ENCODE assay signal across 16 cellular contexts in the genomic region with DNA sequence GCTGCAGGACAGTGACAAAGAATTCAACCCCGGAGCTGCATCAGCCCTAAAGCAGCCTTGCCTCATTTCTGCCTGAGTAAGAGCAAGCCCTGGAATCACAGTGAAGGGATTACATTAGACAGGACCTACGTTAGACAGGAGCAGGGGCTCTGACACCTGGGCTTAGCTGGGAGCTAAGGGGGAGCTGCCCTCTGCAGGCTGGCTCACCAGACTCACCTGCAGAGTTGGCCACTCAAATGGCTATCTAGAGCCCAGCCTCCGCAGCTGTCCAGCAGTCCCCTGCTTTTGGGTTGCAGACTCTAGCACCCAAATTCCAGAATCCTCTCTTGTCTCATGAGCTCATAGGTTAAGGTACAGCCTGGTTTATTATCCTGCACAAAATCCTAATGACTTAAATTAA.
DNase-seq lines count a peak whose midpoint lies in the region; TF ChIP-seq lines count a peak whose summit lies in the region.
"Had no signal": no experiment of that assay in that cellular context is flagged by ENCODE, and none has a peak within 500 bp of the region (broad histone marks: within the 10 kb centered on the region; RNA-seq: fewer than 3 reads in every experiment).

No MANE protein-coding gene starts in this region.

- H4K91ac ChIP-seq in H9 (ENCODE audit: insufficient read length, low read depth, low read length): no peak overlapping the region

- H3K56ac ChIP-seq in H9 (ENCODE audit: insufficient read length, low read depth, low read length): no peak overlapping the region

- H2AFZ ChIP-seq in H9 (ENCODE audit: low read length): no peak overlapping the region
- H2AFZ ChIP-seq: GM23248 had no signal

- no peak overlapping the region for H3K18ac ChIP-seq in H9 (ENCODE audit: insufficient read length, low read depth, low read length)

- no peak overlapping the region for H2AK5ac ChIP-seq in H9 (ENCODE audit: insufficient read length, low read length)

- no peaks in the 10 kb centered on the region for H3K27me3 ChIP-seq in H9 (ENCODE audit: insufficient read depth, low read length)
- no peaks in the 10 kb centered on the region for H3K27me3 ChIP-seq in CD4-positive, alpha-beta memory T cell (ENCODE audit: insufficient read depth, low read length)

- no peak overlapping the region for H3K27ac ChIP-seq in H9 (ENCODE audit: insufficient read length, low read depth, low read length)
- H3K27ac ChIP-seq in caudate nucleus (ENCODE audit: low read depth, low read length): peak overlapping the region; percentile 11
- H3K27ac ChIP-seq in CD4-positive, alpha-beta memory T cell (ENCODE audit: low read depth, low read length): no peak overlapping the region
- H3K27ac ChIP-seq: GM23248 had no signal

- no peaks in the 10 kb centered on the region for H3K27me3 Mint-ChIP-seq in H9 (ENCODE audit: low read depth)
- no peaks in the 10 kb centered on the region for H3K27me3 Mint-ChIP-seq in CD4-positive, alpha-beta memory T cell

- no peaks in the 10 kb centered on the region for H3K4me1 Mint-ChIP-seq in H9
- H3K4me1 Mint-ChIP-seq in CD4-positive, alpha-beta memory T cell: no peaks in the 10 kb centered on the region

- H3K4ac ChIP-seq in H9 (ENCODE audit: low read depth, low read length): no peak overlapping the region

- H2BK12ac ChIP-seq in H9 (ENCODE audit: insufficient read length, low read depth, low read length): no peak overlapping the region

- no peak overlapping the region for H3K27ac Mint-ChIP-seq in H9
- no peak overlapping the region for H3K27ac Mint-ChIP-seq in CD4-positive, alpha-beta memory T cell
- H3K27ac Mint-ChIP-seq: CD8-positive, alpha-beta T cell; HFFc6 had no signal

- no peaks in the 10 kb centered on the region for H3K9me3 Mint-ChIP-seq in H9
- H3K9me3 Mint-ChIP-seq in CD4-positive, alpha-beta memory T cell: peaks cover 0 to 4% (median 0%) of the 10 kb centered on the region in 8 donors
- H3K9me3 Mint-ChIP-seq: CD8-positive, alpha-beta T cell had no signal

- H2BK5ac ChIP-seq in H9 (ENCODE audit: insufficient read length, low read length): no peak overlapping the region

- H3K9ac ChIP-seq in H9 (ENCODE audit: extremely low read depth, insufficient read length, low read length): no peak overlapping the region
- H3K9ac ChIP-seq: GM23248 had no signal

- H3K14ac ChIP-seq in H9 (ENCODE audit: insufficient read depth, low read length): no peak overlapping the region

- no peak overlapping the region for H2BK20ac ChIP-seq in H9 (ENCODE audit: low read depth, low read length, poor library complexity, severe bottlenecking)

- no peak overlapping the region for H3K4me3 ChIP-seq in CD4-positive, alpha-beta memory T cell (ENCODE audit: low read length in 2 of 2)
- H3K4me3 ChIP-seq: GM12878, GM23248, HAP-1 had no signal

- TF ChIP-seq CTCF in H9 (conservative IDR thresholded peaks at IDR 0.05): 0 out of 3 replicates have a peak, but pooled peaks have one; percentile 21

- no peaks in the 10 kb centered on the region for H3K4me1 ChIP-seq in H9 (ENCODE audit: insufficient read depth, low read length)
- no peaks in the 10 kb centered on the region for H3K4me1 ChIP-seq in CD4-positive, alpha-beta memory T cell (ENCODE audit: insufficient read depth, low read length)
- H3K4me1 ChIP-seq: HAP-1 had no signal

- no peak overlapping the region for H3K4me2 ChIP-seq in H9 (ENCODE audit: insufficient read depth, insufficient read length, low read length)

- no peak overlapping the region for H3T11ph ChIP-seq in H9 (ENCODE audit: low read length)

- no peak overlapping the region for H3K4me3 Mint-ChIP-seq in H9
- no peak overlapping the region for H3K4me3 Mint-ChIP-seq in CD4-positive, alpha-beta memory T cell
- H3K4me3 Mint-ChIP-seq: CD8-positive, alpha-beta T cell; HFFc6 had no signal

- DNase-seq in H9 (no peak), caudate nucleus (lab: John Stamatoyannopoulos, UW) (no peak), left kidney (ENCODE audit: low read depth, low spot score) (peak; percentile 8), NCI-H1694 treated with DMSO at 0.1 percent for 48 hours (lab: John Stamatoyannopoulos, UW) (no peak)
- DNase-seq in CD4-positive, alpha-beta memory T cell: no peak
- DNase-seq in activated T-cell treated with anti-CD3 and anti-CD28 coated beads, Interleukin-2, amount 50 U/mL, for 1 hour: no peak
- DNase-seq: C1 segment of cervical spinal cord; CD8-positive, alpha-beta T cell; DMS 273 treated with DMSO at 0.1 percent for 48 hours; DMS79; EL; GDM1; GM23248; HFFc6 had no signal

- H4K20me1 ChIP-seq in H9 (ENCODE audit: control insufficient read depth, insufficient read depth, insufficient read length): no peaks in the 10 kb centered on the region

- POLR2A ChIA-PET in CD4-positive, alpha-beta memory T cell (lab: Charles Lee; ENCODE audit: partially characterized antibody): no interaction called here

- intact Hi-C loops in CD4-positive, alpha-beta memory T cell (cut with micrococcal nuclease): no loop called here

- no peaks in the 10 kb centered on the region for H3K36me3 ChIP-seq in CD4-positive, alpha-beta memory T cell (ENCODE audit: insufficient read depth, low read length)
- H3K36me3 ChIP-seq: HAP-1 had no signal

- H3K23me2 ChIP-seq in H9 (ENCODE audit: insufficient read length, low read depth, low read length, poor library complexity, severe bottlenecking): no peaks in the 10 kb centered on the region

- H4K8ac ChIP-seq in H9 (replicated peaks; ENCODE audit: insufficient read length, low read depth, low read length): no peak overlapping the region

- H2BK120ac ChIP-seq in H9 (ENCODE audit: low read depth, low read length, poor library complexity, severe bottlenecking): no peak overlapping the region

- no peaks in the 10 kb centered on the region for H3K9me3 ChIP-seq in H9 (ENCODE audit: control insufficient read depth, low read depth, low read length)
- no peaks in the 10 kb centered on the region for H3K9me3 ChIP-seq in CD4-positive, alpha-beta memory T cell (ENCODE audit: control insufficient read depth in 1 of 2, low read length in 2 of 2)
- H3K9me3 ChIP-seq: HAP-1 had no signal

- H4K5ac ChIP-seq in H9 (ENCODE audit: insufficient read length, low read depth, low read length): no peak overlapping the region

- CTCF ChIA-PET in CD4-positive, alpha-beta memory T cell (lab: Charles Lee; ENCODE audit: partially characterized antibody): no interaction called here

- H3K36me3 Mint-ChIP-seq in H9 (ENCODE audit: insufficient read depth in 1 of 3, low read depth in 3 of 3): no peaks in the 10 kb centered on the region
- H3K36me3 Mint-ChIP-seq in CD4-positive, alpha-beta memory T cell: no peaks in the 10 kb centered on the region
- H3K36me3 Mint-ChIP-seq: CD8-positive, alpha-beta T cell had no signal

- no peak overlapping the region for H3K23ac ChIP-seq in H9 (ENCODE audit: insufficient read length, low read depth, low read length)

- no peak overlapping the region for H2BK15ac ChIP-seq in H9 (ENCODE audit: low read depth, low read length)

- H3K79me1 ChIP-seq in H9 (ENCODE audit: insufficient read depth, low read depth, low read length, poor library complexity, severe bottlenecking): no peaks in the 10 kb centered on the region

- no peaks in the 10 kb centered on the region for H3K79me2 ChIP-seq in H9 (ENCODE audit: insufficient read depth, low read length)

- no CpG with 5 or more reads among the region's 3 CpGs for WGBS in H9 (ENCODE audit: extremely low coverage, insufficient read length, low lambda C conversion rate)
